ENCODE assay signal across 28 cellular contexts in the genomic region with DNA sequence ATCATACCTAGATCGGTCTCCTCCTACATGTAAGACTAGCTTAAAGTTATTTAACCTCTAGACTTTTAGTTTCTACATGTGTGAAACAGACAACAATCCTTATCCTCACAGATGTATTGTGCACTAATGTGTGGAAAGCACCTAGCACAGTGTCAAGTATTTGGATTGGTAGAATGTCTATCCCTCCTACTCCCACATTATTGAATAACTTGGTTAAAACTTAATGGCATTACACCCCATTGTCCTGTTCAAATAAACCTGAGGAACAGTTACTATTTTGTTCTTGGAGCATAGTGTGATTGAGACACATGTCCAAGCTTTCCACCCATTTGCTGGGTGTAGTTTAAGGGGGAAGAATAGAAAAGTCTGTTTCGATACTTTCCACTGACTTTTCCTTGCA.
"Had no signal": no experiment of that assay in that cellular context is flagged by ENCODE, and none has a peak within 500 bp of the region (broad histone marks: within the 10 kb centered on the region; RNA-seq: fewer than 3 reads in every experiment).

No MANE protein-coding gene starts in this region.

- H3K4me3 Mint-ChIP-seq: stimulated activated effector memory CD8-positive, alpha-beta T cell treated with anti-CD3 and anti-CD28 coated beads, Interleukin-12 subunit alpha, Interleukin-12 subunit beta, amount 100 ng/mL, for 72 hours; stimulated activated memory B cell treated with anti-CD40 and anti-IgM and Interleukin-4, amounts not matched to agents 10 μg/mL and 1 μg/mL and 100 μg/mL, for 72 hours; stimulated activated naive B cell treated with anti-CD40 and anti-IgM and Interleukin-4, amounts not matched to agents 10 μg/mL and 1 μg/mL and 100 μg/mL, for 72 hours; stimulated activated naive CD8-positive, alpha-beta T cell treated with anti-CD3 and anti-CD28 coated beads, Interleukin-15, amount 100 ng/mL, for 72 hours; stimulated activated naive CD8-positive, alpha-beta T cell treated with anti-CD3 and anti-CD28 coated beads, Interleukin-15, Interleukin-2, amounts not matched to agents 100 ng/mL and 50 ng/mL, for 24 hours; type B pancreatic cell had no signal

- DNase-seq: stimulated activated CD4-positive, alpha-beta T cell treated with anti-CD3 and anti-CD28 coated beads, Interleukin-2, amount 100 ng/mL, for 48 hours; stimulated activated CD4-positive, alpha-beta T cell treated with anti-CD3 and anti-CD28 coated beads, Interleukin-4, amount 100 ng/mL, for 1 hour; stimulated activated CD4-positive, alpha-beta T cell treated with anti-CD3 and anti-CD28 coated beads, Interleukin-4, amount 100 ng/mL, for 24 hours; stimulated activated CD4-positive, alpha-beta T cell treated with anti-CD3 and anti-CD28 coated beads, Interleukin-4, amount 100 ng/mL, for 4 hours; stimulated activated CD8-positive, alpha-beta memory T cell treated with anti-CD3 and anti-CD28 coated beads, Interleukin-4, amount 100 ng/mL, for 48 hours; stimulated activated naive B cell treated with anti-CD40 and anti-IgM and Interleukin-4, amounts not matched to agents 10 μg/mL and 1 μg/mL and 100 μg/mL, for 72 hours; stimulated activated naive CD4-positive, alpha-beta T cell; stimulated activated naive CD4-positive, alpha-beta T cell treated with Interleukin-2 at 50 U/mL for 16 hours; stimulated activated naive CD8-positive, alpha-beta T cell treated with anti-CD3 and anti-CD28 coated beads, Interleukin-15, amount 100 ng/mL, for 72 hours; stimulated activated naive CD8-positive, alpha-beta T cell treated with anti-CD3 and anti-CD28 coated beads, Interleukin-15, Interleukin-2, amounts not matched to agents 100 U/mL and 50 U/mL, for 24 hours; stomach; substantia nigra; testis; thyroid gland; tibial artery; transverse colon; trophoblast cell; upper lobe of left lung; upper lobe of right lung; uterus had no signal

- H3K36me3 ChIP-seq: stomach, suprapubic skin, thoracic aorta, thyroid gland, tibial artery, tibial nerve, transverse colon, upper lobe of left lung, upper lobe of right lung, uterus, vagina had no signal

- H3K4me1 ChIP-seq: testis, transverse colon, uterus had no signal

- H3K9me3 ChIP-seq: stomach, suprapubic skin, testis, thoracic aorta, thyroid gland, tibial artery, tibial nerve, transverse colon, upper lobe of left lung, upper lobe of right lung, uterus, vagina had no signal

- H3K36me3 Mint-ChIP-seq: stimulated activated effector memory CD8-positive, alpha-beta T cell treated with anti-CD3 and anti-CD28 coated beads, Interleukin-12 subunit alpha, Interleukin-12 subunit beta, amount 100 ng/mL, for 72 hours; stimulated activated memory B cell treated with anti-CD40 and anti-IgM and Interleukin-4, amounts not matched to agents 10 μg/mL and 1 μg/mL and 100 μg/mL, for 72 hours; stimulated activated naive B cell treated with anti-CD40 and anti-IgM and Interleukin-4, amounts not matched to agents 10 μg/mL and 1 μg/mL and 100 μg/mL, for 72 hours; type B pancreatic cell had no signal

- H3K9me3 Mint-ChIP-seq: stimulated activated effector memory CD8-positive, alpha-beta T cell treated with anti-CD3 and anti-CD28 coated beads, Interleukin-12 subunit alpha, Interleukin-12 subunit beta, amount 100 ng/mL, for 72 hours; stimulated activated memory B cell treated with anti-CD40 and anti-IgM and Interleukin-4, amounts not matched to agents 10 μg/mL and 1 μg/mL and 100 μg/mL, for 72 hours; stimulated activated naive B cell treated with anti-CD40 and anti-IgM and Interleukin-4, amounts not matched to agents 10 μg/mL and 1 μg/mL and 100 μg/mL, for 72 hours; stimulated activated naive CD8-positive, alpha-beta T cell treated with anti-CD3 and anti-CD28 coated beads, Interleukin-15, amount 100 ng/mL, for 72 hours; stimulated activated naive CD8-positive, alpha-beta T cell treated with anti-CD3 and anti-CD28 coated beads, Interleukin-15, Interleukin-2, amounts not matched to agents 100 ng/mL and 50 ng/mL, for 24 hours had no signal

- H3K4me3 ChIP-seq: stomach, suprapubic skin, testis, thoracic aorta, thyroid gland, tibial artery, tibial nerve, transverse colon, upper lobe of left lung, upper lobe of right lung, uterus, vagina had no signal

- H3K27ac ChIP-seq: stomach, suprapubic skin, testis, thoracic aorta, thyroid gland, tibial artery, tibial nerve, transverse colon, upper lobe of left lung, upper lobe of right lung, uterus, vagina had no signal

- ATAC-seq: stimulated activated effector memory CD8-positive, alpha-beta T cell treated with anti-CD3 and anti-CD28 coated beads, Interleukin-12 subunit alpha, Interleukin-12 subunit beta, amount 100 ng/mL, for 72 hours; stimulated activated memory B cell treated with anti-CD40 and anti-IgM and Interleukin-4, amounts not matched to agents 10 μg/mL and 1 μg/mL and 100 μg/mL, for 72 hours; stimulated activated naive B cell treated with anti-CD40 and anti-IgM and Interleukin-4, amounts not matched to agents 10 μg/mL and 1 μg/mL and 100 μg/mL, for 72 hours; stimulated activated naive CD8-positive, alpha-beta T cell treated with anti-CD3 and anti-CD28 coated beads, Interleukin-15, amount 100 ng/mL, for 72 hours; stimulated activated naive CD8-positive, alpha-beta T cell treated with anti-CD3 and anti-CD28 coated beads, Interleukin-15, Interleukin-2, amounts not matched to agents 100 U/mL and 50 U/mL, for 24 hours; upper lobe of right lung had no signal

- H3K27ac Mint-ChIP-seq: stimulated activated effector memory CD8-positive, alpha-beta T cell treated with anti-CD3 and anti-CD28 coated beads, Interleukin-12 subunit alpha, Interleukin-12 subunit beta, amount 100 ng/mL, for 72 hours; stimulated activated memory B cell treated with anti-CD40 and anti-IgM and Interleukin-4, amounts not matched to agents 10 μg/mL and 1 μg/mL and 100 μg/mL, for 72 hours; stimulated activated naive B cell treated with anti-CD40 and anti-IgM and Interleukin-4, amounts not matched to agents 10 μg/mL and 1 μg/mL and 100 μg/mL, for 72 hours; stimulated activated naive CD8-positive, alpha-beta T cell treated with anti-CD3 and anti-CD28 coated beads, Interleukin-15, amount 100 ng/mL, for 72 hours; stimulated activated naive CD8-positive, alpha-beta T cell treated with anti-CD3 and anti-CD28 coated beads, Interleukin-15, Interleukin-2, amounts not matched to agents 100 ng/mL and 50 ng/mL, for 24 hours; type B pancreatic cell had no signal

- H3K27me3 Mint-ChIP-seq: stimulated activated memory B cell treated with anti-CD40 and anti-IgM and Interleukin-4, amounts not matched to agents 10 μg/mL and 1 μg/mL and 100 μg/mL, for 72 hours; stimulated activated naive B cell treated with anti-CD40 and anti-IgM and Interleukin-4, amounts not matched to agents 10 μg/mL and 1 μg/mL and 100 μg/mL, for 72 hours; stimulated activated naive CD8-positive, alpha-beta T cell treated with anti-CD3 and anti-CD28 coated beads, Interleukin-15, amount 100 ng/mL, for 72 hours; stimulated activated naive CD8-positive, alpha-beta T cell treated with anti-CD3 and anti-CD28 coated beads, Interleukin-15, Interleukin-2, amounts not matched to agents 100 ng/mL and 50 ng/mL, for 24 hours; type B pancreatic cell had no signal

- H3K27me3 ChIP-seq: stomach, suprapubic skin, testis, thyroid gland, tibial artery, tibial nerve, transverse colon, upper lobe of left lung, upper lobe of right lung, uterus, vagina had no signal
